Comparison of ENCODE assay signal across 14 cellular contexts in the genomic region with DNA sequence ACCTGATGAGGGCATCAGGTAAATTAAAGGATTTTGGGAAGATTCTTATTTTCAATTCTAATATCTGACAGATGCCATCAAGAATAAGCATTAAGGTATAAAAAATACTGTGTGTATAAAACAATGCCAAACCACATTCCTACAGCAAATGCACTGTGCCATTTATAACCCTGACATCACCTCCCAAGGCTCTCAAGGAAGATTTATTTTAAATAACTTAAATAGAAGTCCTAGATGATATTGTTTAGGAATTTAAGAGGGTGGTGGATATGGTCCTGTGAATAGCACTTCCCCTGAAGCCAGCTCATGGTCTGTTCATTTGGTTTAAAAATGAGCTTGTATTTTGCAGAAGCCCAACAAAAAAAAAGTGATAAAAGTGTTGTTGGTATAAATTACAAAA. TPM values are rescaled to one million over a fixed set of nuclear protein-coding genes. Genes with fewer than 3 reads are reported as not detected.
A peak's percentile ranks its signal among the peaks of the same experiment; 100 is the strongest.
DNase-seq lines count a peak whose midpoint lies in the region; ATAC-seq and TF ChIP-seq lines count a peak whose summit lies in the region.
"Had no signal": no experiment of that assay in that cellular context is flagged by ENCODE, and none has a peak within 500 bp of the region (broad histone marks: within the 10 kb centered on the region; RNA-seq: fewer than 3 reads in every experiment).

No MANE protein-coding gene starts in this region.

- H3K79me2 ChIP-seq in GM23338 (replicated peaks; ENCODE audit: insufficient read depth), result no peaks in the 10 kb centered on the region

- H3K4me1 ChIP-seq in thyroid gland (peaks cover 27 to 32% of the 10 kb centered on the region in 2 donors), GM23338 (ENCODE audit: insufficient read depth) (no peaks in the 10 kb centered on the region)

- H3K4me1 Mint-ChIP-seq in HFFc6 (ENCODE audit: low read depth) (peaks cover 23% of the 10 kb centered on the region), GM23338 (peaks cover 2% of the 10 kb centered on the region; the same call in 2 of the 3 replicates)
- H3K4me1 Mint-ChIP-seq: activated naive CD4-positive, alpha-beta T cell treated with anti-CD3 and anti-CD28 coated beads, Interleukin-2, amount 50 U/mL, for 24 hours; CD14-positive monocyte had no signal

- no peaks in the 10 kb centered on the region; the same call in 1 of the 2 replicates for H3K27me3 Mint-ChIP-seq in HFFc6 (ENCODE audit: insufficient read depth)
- peaks cover 11% of the 10 kb centered on the region for H3K27me3 Mint-ChIP-seq in GM23338 (ENCODE audit: insufficient read depth, low read depth, poor library complexity)
- H3K27me3 Mint-ChIP-seq: activated naive CD4-positive, alpha-beta T cell treated with anti-CD3 and anti-CD28 coated beads, Interleukin-2, amount 50 U/mL, for 24 hours; central memory CD8-positive, alpha-beta T cell; progenitor cell of endocrine pancreas had no signal

- H2AFZ ChIP-seq in GM23338, result no peak overlapping the region

- H3K9me2 ChIP-seq in GM23338 (ENCODE audit: insufficient read depth), result no peaks in the 10 kb centered on the region

- TF ChIP-seq CTCF in HFFc6 (IDR thresholded peaks at IDR 0.05) (no peak), brain microvascular endothelial cell (IDR thresholded peaks at IDR 0.05; ENCODE audit: low read depth, low read length, missing control alignments) (no peak), thyroid gland (IDR thresholded peaks at IDR 0.05) (no peak), dorsolateral prefrontal cortex (IDR thresholded peaks at IDR 0.05 in 54 of 56, conservative IDR thresholded peaks at IDR 0.05 in 2 of 56; ENCODE audit: low read depth in 1 of 56, partially characterized antibody in 56 of 56) (no peak), GM23338 (conservative IDR thresholded peaks at IDR 0.05; ENCODE audit: low read depth in 2 of 2) (no peak)

- H3K9me3 ChIP-seq in thyroid gland, result no peaks in the 10 kb centered on the region

- intact Hi-C loops in thyroid gland (cut with DNase I), result no loop called here
- intact Hi-C loops in dorsolateral prefrontal cortex (cut with DNase I), result no loop called here
- intact Hi-C loops in posterior cingulate gyrus (cut with DNase I), result no loop called here

- no peak overlapping the region for H3K4me2 ChIP-seq in GM23338

- in situ Hi-C loops in brain microvascular endothelial cell (cut with HindIII; ENCODE audit: low pct_ligation_motif_present, low sequenced_read_pairs), result no loop called here

- H3K9me3 Mint-ChIP-seq in HFFc6 (no peaks in the 10 kb centered on the region), GM23338 (no peaks in the 10 kb centered on the region; the same call in 2 of the 3 replicates)
- H3K9me3 Mint-ChIP-seq: activated naive CD4-positive, alpha-beta T cell treated with anti-CD3 and anti-CD28 coated beads, Interleukin-2, amount 50 U/mL, for 24 hours; CD14-positive monocyte; central memory CD8-positive, alpha-beta T cell had no signal

- ATAC-seq in GM23338, result no peak

- no peaks in the 10 kb centered on the region; the same call in 1 of the 2 replicates for H3F3A ChIP-seq in GM23338 (replicated peaks; ENCODE audit: low read depth)

- TF ChIP-seq POLR2A in thyroid gland (IDR thresholded peaks at IDR 0.05), result no peak

- H3K4me3 ChIP-seq in brain microvascular endothelial cell (ENCODE audit: low read depth, low read length) (no peak overlapping the region), thyroid gland (replicated peaks in 1 of 3) (no peak overlapping the region), dorsolateral prefrontal cortex (no peak overlapping the region), GM23338 (no peak overlapping the region)

- H3K4me3 Mint-ChIP-seq in HFFc6 (no peak overlapping the region), GM23338 (no peak overlapping the region)
- H3K4me3 Mint-ChIP-seq: activated naive CD4-positive, alpha-beta T cell treated with anti-CD3 and anti-CD28 coated beads, Interleukin-2, amount 50 U/mL, for 24 hours; CD14-positive monocyte; central memory CD8-positive, alpha-beta T cell had no signal

- H3K27me3 ChIP-seq in brain microvascular endothelial cell (replicated peaks) (no peaks in the 10 kb centered on the region), thyroid gland (no peaks in the 10 kb centered on the region), dorsolateral prefrontal cortex (no peaks in the 10 kb centered on the region), GM23338 (ENCODE audit: insufficient read depth) (no peaks in the 10 kb centered on the region)

- peak; percentile 56 for DNase-seq in HFFc6
- peak; percentile 59 for DNase-seq in brain microvascular endothelial cell
- DNase-seq in kidney glomerular epithelial cell (lab: John Stamatoyannopoulos, UW), result peak; percentile 29
- DNase-seq in thyroid gland, result no peak
- no peak for DNase-seq in dorsolateral prefrontal cortex
- DNase-seq in GM23338 (ENCODE audit: low spot score), result no peak
- DNase-seq in SW 1271 (lab: John Stamatoyannopoulos, UW), result no peak
- DNase-seq in posterior cingulate gyrus, result no peak
- DNase-seq: activated CD4-positive, alpha-beta T cell treated with anti-CD3 and anti-CD28 coated beads, Interleukin-2, amount 50 U/mL, for 1 hour; NCI-H1694 had no signal

- H3K36me3 Mint-ChIP-seq in HFFc6 (ENCODE audit: low read depth) (no peaks in the 10 kb centered on the region), GM23338 (ENCODE audit: low read depth) (peaks cover 15% of the 10 kb centered on the region)
- H3K36me3 Mint-ChIP-seq: activated naive CD4-positive, alpha-beta T cell treated with anti-CD3 and anti-CD28 coated beads, Interleukin-2, amount 50 U/mL, for 24 hours had no signal

- peaks cover 4% of the 10 kb centered on the region; the same call in 1 of the 2 replicates for H4K20me1 ChIP-seq in GM23338 (replicated peaks; ENCODE audit: insufficient read depth)

- H3K36me3 ChIP-seq in brain microvascular endothelial cell (replicated peaks), result peaks cover 46% of the 10 kb centered on the region
- peaks cover 27 to 46% of the 10 kb centered on the region in 2 donors for H3K36me3 ChIP-seq in thyroid gland
- 0 out of 2 replicates have a peak, but pooled peaks cover 6% of the 10 kb centered on the region for H3K36me3 ChIP-seq in GM23338 (ENCODE audit: insufficient read depth)

- peak overlapping the region; percentile 84 for H3K27ac Mint-ChIP-seq in HFFc6
- H3K27ac Mint-ChIP-seq in GM23338, result no peak overlapping the region
- H3K27ac Mint-ChIP-seq: activated naive CD4-positive, alpha-beta T cell treated with anti-CD3 and anti-CD28 coated beads, Interleukin-2, amount 50 U/mL, for 24 hours; CD14-positive monocyte; progenitor cell of endocrine pancreas had no signal

- H3K27ac ChIP-seq in brain microvascular endothelial cell (peak overlapping the region; percentile 65), thyroid gland (peak overlapping the region; percentile 28 to 69 (median 53)), dorsolateral prefrontal cortex (peak overlapping the region in 4 of 59 donors; percentile 27 to 52 (median 48)), GM23338 (ENCODE audit: low read depth) (no peak overlapping the region)

TF ChIP-seq in GM23338, 12 proteins besides CTCF, POLR2A, EP300 and RAD21 (continues in another document):
- TF ChIP-seq NANOG (IDR thresholded peaks at IDR 0.05; ENCODE audit: borderline replicate concordance), result no peak

RNA-seq across cellular contexts. Expression of gene PPIL2, which starts 32.1 kb away (rescaled TPM):
- 10 to 100 TPM; 34.9 to 42.2 (median 39.4) TPM for total RNA-seq in HFFc6 (2021; fragmentation: NEBNext Ultra II Directional; extraction: Animal tissue kit (Norgen Biotek cat#: 25700))
- 100 to 1,000 TPM in 2 of 4 donors, 10 to 100 TPM in 2; 72.7 to 135 (median 108) TPM for total RNA-seq in thyroid gland
- total RNA-seq in dorsolateral prefrontal cortex, result 10 to 100 TPM; 27.4 to 65.8 (median 42.2) TPM
- total RNA-seq in GM23338 (2014; rRNA removed; shearing (Covaris generic)), result 30.7 and 34.1 TPM in 2 replicates
- 21.6 and 23.0 TPM in 2 replicates for polyA plus RNA-seq in GM23338 (2016; fragmentation: Nextera tagmentation; extraction: Ambion mirVana)

RNA-seq across cellular contexts. Expression of gene YPEL1, which starts 37.7 kb away (rescaled TPM):
- under 1 TPM in 5 of 6 experiments, not detected in 1; 0.17 to 0.38 (median 0.20) TPM for total RNA-seq in HFFc6 (2021; fragmentation: NEBNext Ultra II Directional; extraction: Animal tissue kit (Norgen Biotek cat#: 25700))
- total RNA-seq in thyroid gland, result 1 to 10 TPM; 4.1 to 6.7 (median 5.4) TPM
- total RNA-seq in dorsolateral prefrontal cortex, result 10 to 100 TPM; 16.4 to 47.2 (median 29.4) TPM
- 5.5 and 6.0 TPM in 2 replicates for total RNA-seq in GM23338 (2014; rRNA removed; shearing (Covaris generic))
- polyA plus RNA-seq in GM23338 (2016; fragmentation: Nextera tagmentation; extraction: Ambion mirVana), result 4.4 and 4.9 TPM in 2 replicates

RNA-seq across cellular contexts. Expression of gene SDF2L1, which starts 55.8 kb away (rescaled TPM):
- 10 to 100 TPM; 49.1 to 63.5 (median 55.6) TPM for total RNA-seq in HFFc6 (2021; fragmentation: NEBNext Ultra II Directional; extraction: Animal tissue kit (Norgen Biotek cat#: 25700))
- total RNA-seq in thyroid gland (100 to 1,000 TPM in 2 of 4 donors, 10 to 100 TPM in 2; 60.2 to 444 (median 210) TPM), dorsolateral prefrontal cortex (10 to 100 TPM in 86 of 120 experiments, 1 to 10 TPM in 34; 4.9 to 43.3 (median 11.4) TPM)
- 60.3 and 62.3 TPM in 2 replicates for total RNA-seq in GM23338 (2014; rRNA removed; shearing (Covaris generic))
- polyA plus RNA-seq in GM23338 (2016; fragmentation: Nextera tagmentation; extraction: Ambion mirVana), result 72.7 and 74.8 TPM in 2 replicates

Comparison
In these comparisons a context has a peak if more than half of its experiments do, and no peak if none do; other contexts are left out.
1. DNase-seq: peak in HFFc6 (single experiment), brain microvascular endothelial cell (single experiment) and kidney glomerular epithelial cell (single experiment); none in thyroid gland (0 of 2), dorsolateral prefrontal cortex (0 of 10), GM23338 (single experiment), SW 1271 (0 of 2) and posterior cingulate gyrus (0 of 10).